Comparison of ENCODE assay signal across 1 cellular context in genomic region chr2:46489430-46489829, GRCh38.
TF ChIP-seq lines count a peak whose summit lies in the region.

No MANE protein-coding gene starts in this region.

TF ChIP-seq in WTC11, 78 proteins besides CTCF, POLR2A, EP300 and RAD21 (continued from another document):
- no peak for TF ChIP-seq STAT6 (CRISPR knock-in tag; conservative IDR thresholded peaks at IDR 0.05; ENCODE audit: low read depth)
- TF ChIP-seq NR2C2 (CRISPR knock-in tag; IDR thresholded peaks at IDR 0.05), result no peak
- no peak for TF ChIP-seq FOXP1 (CRISPR knock-in tag; IDR thresholded peaks at IDR 0.05; ENCODE audit: borderline replicate concordance)
- no peak for TF ChIP-seq TEAD1 (CRISPR knock-in tag; IDR thresholded peaks at IDR 0.05)
- no peak for TF ChIP-seq ZNF423 (CRISPR knock-in tag; IDR thresholded peaks at IDR 0.05)
